ENCODE assay signal across 20 cellular contexts in the genomic region with DNA sequence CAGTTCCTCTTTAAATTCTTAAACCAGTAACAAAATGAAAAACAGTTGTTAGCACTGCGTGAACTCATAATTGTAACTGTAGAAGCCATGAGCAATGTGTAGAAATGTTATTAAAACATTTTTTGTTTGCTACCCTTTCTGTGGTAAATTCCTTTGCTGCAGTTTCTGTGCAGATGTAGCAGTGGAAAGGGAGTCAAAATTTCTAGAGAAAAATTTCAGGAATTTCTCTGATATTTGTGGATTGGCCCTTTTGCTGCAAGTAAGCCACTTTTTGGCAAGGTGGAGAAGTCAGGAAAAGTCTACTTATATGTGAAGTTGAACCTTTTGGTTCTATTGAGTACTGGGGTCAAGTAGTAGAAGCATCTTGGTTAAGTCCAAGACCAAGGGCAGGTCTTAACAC. TPM values are rescaled to one million over a fixed set of nuclear protein-coding genes. Genes with fewer than 3 reads are reported as not detected.
DNase-seq lines count a peak whose midpoint lies in the region; ATAC-seq and TF ChIP-seq lines count a peak whose summit lies in the region.
"Had no signal": no experiment of that assay in that cellular context is flagged by ENCODE, and none has a peak within 500 bp of the region (broad histone marks: within the 10 kb centered on the region; RNA-seq: fewer than 3 reads in every experiment).

No MANE protein-coding gene starts in this region.

- intact Hi-C loops in sciatic nerve (cut with DNase I), result loop anchor here (10.0 kb wide), 1 partner anchor 125 kb away; no protein-coding TSS in a partner anchor

- TF ChIP-seq CTCF in fibroblast of mammary gland (conservative IDR thresholded peaks at IDR 0.05; ENCODE audit: control insufficient read depth, insufficient read depth, low read depth, low read length), result no peak

- ATAC-seq in SK-N-SH treated with all-trans-retinoic acid at 6 μM for 48 hours (peak; percentile 79), sciatic nerve (peak; percentile 39), HG02884 (IDR thresholded peaks at IDR 0.05; ENCODE audit: unreplicated experiment) (no peak), GM19455 (IDR thresholded peaks at IDR 0.05; ENCODE audit: unreplicated experiment) (no peak)
- ATAC-seq: stimulated activated effector memory CD8-positive, alpha-beta T cell treated with anti-CD3 and anti-CD28 coated beads, Interleukin-12 subunit alpha, Interleukin-12 subunit beta, amount 100 ng/mL, for 72 hours had no signal

- H3K4me3 ChIP-seq in fibroblast of mammary gland (ENCODE audit: control insufficient read depth, low read depth, low read length), result no peak overlapping the region
- H3K4me3 ChIP-seq: thyroid gland had no signal

- DNase-seq in EL (peak; percentile 67), fibroblast of mammary gland (ENCODE audit: low read depth) (peak; percentile 26), sciatic nerve (ENCODE audit: low spot score) (no peak), DMS153 treated with DMSO at 0.1 percent for 48 hours (lab: John Stamatoyannopoulos, UW; ENCODE audit: unreplicated experiment) (no peak), cerebellar nuclear complex (lab: John Stamatoyannopoulos, UW) (no peak)
- DNase-seq: activated CD4-positive, alpha-beta memory T cell treated with anti-CD3 and anti-CD28 coated beads, Interleukin-2, amount 10 ng/mL, durations not matched to agents 7 days and 5 days; activated naive CD4-positive, alpha-beta T cell; Caco-2; midbrain; NCI-H1436; NCI-H2171; NCI-H69; OCI-M1; SHP77 treated with DMSO at 0.1 percent for 48 hours; thyroid gland had no signal

TF ChIP-seq in SK-N-SH treated with all-trans-retinoic acid at 6 μM for 48 hours, 23 proteins besides CTCF, POLR2A, EP300 and RAD21:
- no peak for TF ChIP-seq CSDC2 (CRISPR knock-in tag; IDR thresholded peaks at IDR 0.05)
- TF ChIP-seq, protein P1, sequence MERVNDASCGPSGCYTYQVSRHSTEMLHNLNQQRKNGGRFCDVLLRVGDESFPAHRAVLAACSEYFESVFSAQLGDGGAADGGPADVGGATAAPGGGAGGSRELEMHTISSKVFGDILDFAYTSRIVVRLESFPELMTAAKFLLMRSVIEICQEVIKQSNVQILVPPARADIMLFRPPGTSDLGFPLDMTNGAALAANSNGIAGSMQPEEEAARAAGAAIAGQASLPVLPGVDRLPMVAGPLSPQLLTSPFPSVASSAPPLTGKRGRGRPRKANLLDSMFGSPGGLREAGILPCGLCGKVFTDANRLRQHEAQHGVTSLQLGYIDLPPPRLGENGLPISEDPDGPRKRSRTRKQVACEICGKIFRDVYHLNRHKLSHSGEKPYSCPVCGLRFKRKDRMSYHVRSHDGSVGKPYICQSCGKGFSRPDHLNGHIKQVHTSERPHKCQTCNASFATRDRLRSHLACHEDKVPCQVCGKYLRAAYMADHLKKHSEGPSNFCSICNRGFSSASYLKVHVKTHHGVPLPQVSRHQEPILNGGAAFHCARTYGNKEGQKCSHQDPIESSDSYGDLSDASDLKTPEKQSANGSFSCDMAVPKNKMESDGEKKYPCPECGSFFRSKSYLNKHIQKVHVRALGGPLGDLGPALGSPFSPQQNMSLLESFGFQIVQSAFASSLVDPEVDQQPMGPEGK (CRISPR knock-in tag; IDR thresholded peaks at IDR 0.05; ENCODE audit: borderline replicate concordance), result no peak
- no peak for TF ChIP-seq ZFP30 (CRISPR knock-in tag; IDR thresholded peaks at IDR 0.05)
- no peak for TF ChIP-seq ZNF565 (CRISPR knock-in tag; conservative IDR thresholded peaks at IDR 0.05; ENCODE audit: low read depth)
- no peak for TF ChIP-seq TOX (CRISPR knock-in tag; IDR thresholded peaks at IDR 0.05; ENCODE audit: borderline replicate concordance)
- no peak for TF ChIP-seq PPARA (CRISPR knock-in tag; IDR thresholded peaks at IDR 0.05; ENCODE audit: borderline replicate concordance)
- no peak for TF ChIP-seq TCF4 (CRISPR knock-in tag; IDR thresholded peaks at IDR 0.05; ENCODE audit: borderline replicate concordance)
- no peak for TF ChIP-seq TSHZ2 (CRISPR knock-in tag; IDR thresholded peaks at IDR 0.05)
- TF ChIP-seq, protein P2, sequence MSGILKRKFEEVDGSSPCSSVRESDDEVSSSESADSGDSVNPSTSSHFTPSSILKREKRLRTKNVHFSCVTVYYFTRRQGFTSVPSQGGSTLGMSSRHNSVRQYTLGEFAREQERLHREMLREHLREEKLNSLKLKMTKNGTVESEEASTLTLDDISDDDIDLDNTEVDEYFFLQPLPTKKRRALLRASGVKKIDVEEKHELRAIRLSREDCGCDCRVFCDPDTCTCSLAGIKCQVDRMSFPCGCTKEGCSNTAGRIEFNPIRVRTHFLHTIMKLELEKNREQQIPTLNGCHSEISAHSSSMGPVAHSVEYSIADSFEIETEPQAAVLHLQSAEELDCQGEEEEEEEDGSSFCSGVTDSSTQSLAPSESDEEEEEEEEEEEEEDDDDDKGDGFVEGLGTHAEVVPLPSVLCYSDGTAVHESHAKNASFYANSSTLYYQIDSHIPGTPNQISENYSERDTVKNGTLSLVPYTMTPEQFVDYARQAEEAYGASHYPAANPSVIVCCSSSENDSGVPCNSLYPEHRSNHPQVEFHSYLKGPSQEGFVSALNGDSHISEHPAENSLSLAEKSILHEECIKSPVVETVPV (CRISPR knock-in tag; IDR thresholded peaks at IDR 0.05), result no peak
- no peak for TF ChIP-seq SNAI2 (CRISPR knock-in tag; IDR thresholded peaks at IDR 0.05)
- TF ChIP-seq ZFP3 (CRISPR knock-in tag; IDR thresholded peaks at IDR 0.05), result no peak
- TF ChIP-seq POU6F1 (CRISPR knock-in tag; IDR thresholded peaks at IDR 0.05; ENCODE audit: borderline replicate concordance, low read depth), result no peak
- TF ChIP-seq OSR1 (CRISPR knock-in tag; IDR thresholded peaks at IDR 0.05), result no peak

RNA-seq across cellular contexts. Expression of gene FBXL7, which starts 10.1 kb away (rescaled TPM):
- total RNA-seq in sciatic nerve, result 40.4 TPM
- total RNA-seq: activated CD4-positive, alpha-beta memory T cell treated with anti-CD3 and anti-CD28 coated beads, Interleukin-2, amount 10 ng/mL, durations not matched to agents 7 days and 5 days; B cell; Caco-2 had no signal

Comparison
In these comparisons a context has a peak if more than half of its experiments do, and no peak if none do; other contexts are left out.
1. DNase-seq: peak in EL (single experiment) and fibroblast of mammary gland (single experiment); none in sciatic nerve (single experiment), DMS153 treated with DMSO at 0.1 percent for 48 hours (single experiment) and cerebellar nuclear complex (0 of 2).
2. ATAC-seq: peak in SK-N-SH treated with all-trans-retinoic acid at 6 μM for 48 hours (single experiment) and sciatic nerve (single experiment); none in HG02884 (single experiment) and GM19455 (single experiment).